1 cellular context compared by ENCODE assay signal in genomic region chr17:12395733-12396354, GRCh38.
TF ChIP-seq lines count a peak whose summit lies in the region.

No MANE protein-coding gene starts in this region.

TF ChIP-seq in WTC11, 78 proteins besides CTCF, POLR2A, EP300 and RAD21 (continued from another document):
- no peak for TF ChIP-seq ARID4B (CRISPR knock-in tag; IDR thresholded peaks at IDR 0.05; ENCODE audit: borderline replicate concordance)
- TF ChIP-seq USF2 (CRISPR knock-in tag; IDR thresholded peaks at IDR 0.05), result no peak
- TF ChIP-seq ATF1 (CRISPR knock-in tag; IDR thresholded peaks at IDR 0.05), result no peak
- no peak for TF ChIP-seq SMAD3 (CRISPR knock-in tag; IDR thresholded peaks at IDR 0.05; ENCODE audit: borderline replicate concordance)
- TF ChIP-seq GABPB1 (CRISPR knock-in tag; IDR thresholded peaks at IDR 0.05), result no peak
- no peak for TF ChIP-seq GTF2I (CRISPR knock-in tag; conservative IDR thresholded peaks at IDR 0.05)
